Comparison of ENCODE assay signal across 8 cellular contexts in the genomic region with DNA sequence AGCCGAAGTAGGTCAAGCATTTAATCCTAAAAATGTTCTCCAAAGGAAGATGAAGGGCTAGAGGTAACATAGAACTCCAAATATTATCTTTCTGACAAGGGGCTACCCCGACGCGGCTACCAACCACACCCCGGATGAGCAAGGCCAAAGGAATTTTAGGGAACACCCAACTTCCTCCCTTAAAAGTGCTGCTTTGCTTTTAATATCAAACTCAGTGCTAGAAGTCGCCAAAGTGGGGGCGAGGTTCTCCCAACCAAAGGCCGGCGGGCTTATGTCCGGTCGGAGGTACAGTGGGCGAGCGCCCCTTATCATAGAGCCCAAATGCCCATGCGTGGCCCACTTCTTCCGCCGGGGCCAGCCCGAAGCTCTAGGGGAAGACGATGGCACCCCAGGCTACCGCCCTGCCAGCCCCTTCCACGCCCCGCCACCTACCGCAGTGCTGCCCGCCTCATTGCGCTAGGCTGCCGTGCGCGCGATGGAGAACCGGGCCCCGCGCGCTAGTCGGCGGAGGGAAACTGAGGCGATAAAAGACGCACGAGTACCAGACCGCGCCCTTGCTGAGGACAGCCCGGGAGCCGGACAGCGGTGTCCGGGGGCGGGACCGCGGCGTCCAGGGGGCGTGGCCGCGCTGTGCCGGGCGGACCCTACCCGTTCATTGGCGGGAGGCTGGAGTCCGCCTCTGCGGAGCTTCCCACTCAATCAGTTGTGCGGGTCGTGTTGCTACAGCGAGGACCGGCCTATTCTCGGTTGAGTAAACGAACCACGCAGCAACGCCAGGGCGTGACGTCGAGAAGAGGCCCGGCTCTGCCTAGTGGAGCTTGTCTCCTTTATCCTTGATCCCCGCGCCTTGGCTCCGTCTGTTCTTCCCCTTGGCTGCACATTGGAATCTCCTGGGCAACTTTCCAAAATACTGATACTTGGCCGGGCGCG. TPM values are rescaled to one million over a fixed set of nuclear protein-coding genes. Genes with fewer than 3 reads are reported as not detected.
A peak's percentile ranks its signal among the peaks of the same experiment; 100 is the strongest.
DNase-seq lines count a peak whose midpoint lies in the region; ATAC-seq and TF ChIP-seq lines count a peak whose summit lies in the region.

A gene with protein sequence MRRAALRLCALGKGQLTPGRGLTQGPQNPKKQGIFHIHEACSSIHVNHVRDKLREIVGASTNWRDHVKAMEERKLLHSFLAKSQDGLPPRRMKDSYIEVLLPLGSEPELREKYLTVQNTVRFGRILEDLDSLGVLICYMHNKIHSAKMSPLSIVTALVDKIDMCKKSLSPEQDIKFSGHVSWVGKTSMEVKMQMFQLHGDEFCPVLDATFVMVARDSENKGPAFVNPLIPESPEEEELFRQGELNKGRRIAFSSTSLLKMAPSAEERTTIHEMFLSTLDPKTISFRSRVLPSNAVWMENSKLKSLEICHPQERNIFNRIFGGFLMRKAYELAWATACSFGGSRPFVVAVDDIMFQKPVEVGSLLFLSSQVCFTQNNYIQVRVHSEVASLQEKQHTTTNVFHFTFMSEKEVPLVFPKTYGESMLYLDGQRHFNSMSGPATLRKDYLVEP (minus strand): TSS at position 584 of the 930 bp plus-strand sequence. CDS start 132 bp downstream, at position 452.

- H3K4me1 ChIP-seq in SJCRH30: no peaks in the 10 kb centered on the region
- no peaks in the 10 kb centered on the region for H3K4me1 ChIP-seq in neuron (ENCODE audit: insufficient read depth, low read length)

- no peaks in the 10 kb centered on the region for H3K36me3 ChIP-seq in SJCRH30
- no peaks in the 10 kb centered on the region for H3K36me3 ChIP-seq in neuron (ENCODE audit: insufficient read depth, low read length)

- H3K4me3 ChIP-seq in SJCRH30 (peak within 1 kb of the TSS; percentile 81), neuron (ENCODE audit: low read length) (peak within 1 kb of the TSS; percentile 80)

- peak within 1 kb of the TSS; percentile 85 for H2AFZ ChIP-seq in neuron (ENCODE audit: low read depth, low read length)

- H3K27me3 ChIP-seq in SJCRH30 (no peaks in the 10 kb centered on the region), neuron (ENCODE audit: insufficient read depth, low read length) (no peaks in the 10 kb centered on the region)

- no peak for TF ChIP-seq CTCF in subcutaneous adipose tissue (IDR thresholded peaks at IDR 0.05; ENCODE audit: low read depth)

- peak within 1 kb of the TSS; percentile 97 for H3K27ac ChIP-seq in SJCRH30

- H3K9me3 ChIP-seq in SJCRH30 (replicated peaks) (no peaks in the 10 kb centered on the region), neuron (ENCODE audit: low read length) (no peaks in the 10 kb centered on the region)

- peak; percentile 89 for DNase-seq in DMS53 treated with DMSO at 0.1 percent for 48 hours (lab: John Stamatoyannopoulos, UW; ENCODE audit: unreplicated experiment)
- peak; percentile 74 for DNase-seq in HuH-7.5 (ENCODE audit: low spot score)
- peak; percentile 94 for DNase-seq in SJCRH30
- peak; percentile 47 for DNase-seq in activated gamma-delta T cell treated with anti-CD3 and anti-CD28 coated beads, Interleukin-2, amount 50 U/mL, for 16 hours (ENCODE audit: low read depth)
- peak; percentile 85 for DNase-seq in foreskin melanocyte

- ATAC-seq in GM21528 (IDR thresholded peaks at IDR 0.05; ENCODE audit: low FRiP score, unreplicated experiment): peak; percentile 97

RNA-seq across cellular contexts. Expression of the gene that starts here (rescaled TPM):
- 75.4 and 82.3 TPM in 2 replicates for total RNA-seq in SJCRH30 (2014; rRNA removed; shearing (Covaris generic))
- total RNA-seq in subcutaneous adipose tissue: 10 to 100 TPM; 50.9 to 54.8 (median 51.4) TPM

Comparison
In these comparisons a context has a peak if more than half of its experiments do, and no peak if none do; other contexts are left out.
1. Peak in every context shown above with its lines: DNase-seq, ATAC-seq, H3K4me3 ChIP-seq and H3K27ac ChIP-seq.